ENCODE assay signal across 1 cellular context in the genomic region with DNA sequence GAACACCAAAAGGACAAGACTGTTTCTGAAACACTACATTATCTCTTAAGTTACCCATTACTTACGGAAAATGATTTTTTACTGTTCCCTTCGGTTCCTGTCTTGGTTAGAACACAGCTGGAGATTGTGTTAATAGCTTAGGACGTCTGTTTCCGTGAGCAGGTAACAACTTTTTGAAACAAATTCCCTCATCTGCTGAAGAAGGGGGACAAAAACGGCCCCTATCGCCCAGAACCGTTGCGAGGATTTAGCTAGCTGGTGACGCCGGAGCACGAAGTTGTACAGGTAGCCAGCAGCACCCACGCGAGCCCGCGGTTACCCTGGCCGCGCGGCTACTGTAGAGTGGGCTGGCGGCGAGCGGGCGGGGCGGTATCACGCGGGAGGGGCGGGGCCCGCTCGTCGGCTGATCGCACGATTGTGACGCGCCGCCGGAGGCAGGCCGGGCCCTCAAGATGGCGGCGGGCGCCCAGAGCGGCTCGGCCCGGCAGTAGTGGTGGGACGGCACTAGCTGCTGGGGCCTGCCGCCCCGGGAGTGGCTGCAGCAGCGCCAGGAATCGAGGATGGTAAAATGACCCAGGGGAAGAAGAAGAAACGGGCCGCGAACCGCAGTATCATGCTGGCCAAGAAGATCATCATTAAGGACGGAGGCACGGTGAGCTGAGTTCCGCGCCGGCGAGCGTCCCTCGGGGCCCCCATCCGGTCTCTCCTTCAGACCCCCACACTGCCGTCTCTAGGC.
A peak's percentile ranks its signal among the peaks of the same experiment; 100 is the strongest.
TF ChIP-seq lines count a peak whose summit lies in the region.

No MANE protein-coding gene starts in this region.

TF ChIP-seq in HEK293, 187 proteins besides CTCF, POLR2A, EP300 and RAD21 (continued from another document and continues in another):
- no peak for TF ChIP-seq ZNF530 (tag by site-specific recombination; IDR thresholded peaks at IDR 0.05; ENCODE audit: low read depth)
- TF ChIP-seq ZNF37A (tag by site-specific recombination; IDR thresholded peaks at IDR 0.05), result no peak
- TF ChIP-seq, protein P1, sequence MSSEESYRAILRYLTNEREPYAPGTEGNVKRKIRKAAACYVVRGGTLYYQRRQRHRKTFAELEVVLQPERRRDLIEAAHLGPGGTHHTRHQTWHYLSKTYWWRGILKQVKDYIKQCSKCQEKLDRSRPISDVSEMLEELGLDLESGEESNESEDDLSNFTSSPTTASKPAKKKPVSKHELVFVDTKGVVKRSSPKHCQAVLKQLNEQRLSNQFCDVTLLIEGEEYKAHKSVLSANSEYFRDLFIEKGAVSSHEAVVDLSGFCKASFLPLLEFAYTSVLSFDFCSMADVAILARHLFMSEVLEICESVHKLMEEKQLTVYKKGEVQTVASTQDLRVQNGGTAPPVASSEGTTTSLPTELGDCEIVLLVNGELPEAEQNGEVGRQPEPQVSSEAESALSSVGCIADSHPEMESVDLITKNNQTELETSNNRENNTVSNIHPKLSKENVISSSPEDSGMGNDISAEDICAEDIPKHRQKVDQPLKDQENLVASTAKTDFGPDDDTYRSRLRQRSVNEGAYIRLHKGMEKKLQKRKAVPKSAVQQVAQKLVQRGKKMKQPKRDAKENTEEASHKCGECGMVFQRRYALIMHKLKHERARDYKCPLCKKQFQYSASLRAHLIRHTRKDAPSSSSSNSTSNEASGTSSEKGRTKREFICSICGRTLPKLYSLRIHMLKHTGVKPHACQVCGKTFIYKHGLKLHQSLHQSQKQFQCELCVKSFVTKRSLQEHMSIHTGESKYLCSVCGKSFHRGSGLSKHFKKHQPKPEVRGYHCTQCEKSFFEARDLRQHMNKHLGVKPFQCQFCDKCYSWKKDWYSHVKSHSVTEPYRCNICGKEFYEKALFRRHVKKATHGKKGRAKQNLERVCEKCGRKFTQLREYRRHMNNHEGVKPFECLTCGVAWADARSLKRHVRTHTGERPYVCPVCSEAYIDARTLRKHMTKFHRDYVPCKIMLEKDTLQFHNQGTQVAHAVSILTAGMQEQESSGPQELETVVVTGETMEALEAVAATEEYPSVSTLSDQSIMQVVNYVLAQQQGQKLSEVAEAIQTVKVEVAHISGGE (tag by site-specific recombination; conservative IDR thresholded peaks at IDR 0.05; ENCODE audit: low read depth), result peak; percentile 75
- TF ChIP-seq ZNF266 (tag by site-specific recombination; IDR thresholded peaks at IDR 0.05; ENCODE audit: low read depth), result no peak
- TF ChIP-seq ZNF624 (tag by site-specific recombination; IDR thresholded peaks at IDR 0.05), result no peak
- TF ChIP-seq, protein P2, sequence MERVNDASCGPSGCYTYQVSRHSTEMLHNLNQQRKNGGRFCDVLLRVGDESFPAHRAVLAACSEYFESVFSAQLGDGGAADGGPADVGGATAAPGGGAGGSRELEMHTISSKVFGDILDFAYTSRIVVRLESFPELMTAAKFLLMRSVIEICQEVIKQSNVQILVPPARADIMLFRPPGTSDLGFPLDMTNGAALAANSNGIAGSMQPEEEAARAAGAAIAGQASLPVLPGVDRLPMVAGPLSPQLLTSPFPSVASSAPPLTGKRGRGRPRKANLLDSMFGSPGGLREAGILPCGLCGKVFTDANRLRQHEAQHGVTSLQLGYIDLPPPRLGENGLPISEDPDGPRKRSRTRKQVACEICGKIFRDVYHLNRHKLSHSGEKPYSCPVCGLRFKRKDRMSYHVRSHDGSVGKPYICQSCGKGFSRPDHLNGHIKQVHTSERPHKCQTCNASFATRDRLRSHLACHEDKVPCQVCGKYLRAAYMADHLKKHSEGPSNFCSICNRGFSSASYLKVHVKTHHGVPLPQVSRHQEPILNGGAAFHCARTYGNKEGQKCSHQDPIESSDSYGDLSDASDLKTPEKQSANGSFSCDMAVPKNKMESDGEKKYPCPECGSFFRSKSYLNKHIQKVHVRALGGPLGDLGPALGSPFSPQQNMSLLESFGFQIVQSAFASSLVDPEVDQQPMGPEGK (tag by site-specific recombination; IDR thresholded peaks at IDR 0.05), result peak; percentile 80
- no peak; the same call in none of the 2 replicates for TF ChIP-seq ZNF24 (tag by site-specific recombination; IDR thresholded peaks at IDR 0.05)
- TF ChIP-seq ZNF664 (tag by site-specific recombination; IDR thresholded peaks at IDR 0.05), result no peak
- TF ChIP-seq ZNF830 (tag by site-specific recombination; IDR thresholded peaks at IDR 0.05; ENCODE audit: low read depth), result no peak
- TF ChIP-seq ZSCAN23 (tag by site-specific recombination; IDR thresholded peaks at IDR 0.05), result 0 out of 2 replicates have a peak, but pooled peaks have one; percentile 8
- TF ChIP-seq ZNF155 (tag by site-specific recombination; IDR thresholded peaks at IDR 0.05), result no peak
- 0 out of 2 replicates have a peak, but pooled peaks have one; percentile 24 for TF ChIP-seq REPIN1 (tag by site-specific recombination; IDR thresholded peaks at IDR 0.05; ENCODE audit: low read depth)
- peak; percentile 77; the same call in 1 of the 2 replicates for TF ChIP-seq ZNF391 (tag by site-specific recombination; IDR thresholded peaks at IDR 0.05; ENCODE audit: borderline replicate concordance, low read depth)
- TF ChIP-seq ZNF777 (tag by site-specific recombination; IDR thresholded peaks at IDR 0.05; ENCODE audit: borderline replicate concordance), result peak; percentile 88; the same call in 1 of the 2 replicates
- TF ChIP-seq ZNF660 (tag by site-specific recombination; IDR thresholded peaks at IDR 0.05), result no peak; the same call in 1 of the 2 replicates
- TF ChIP-seq ZNF366 (tag by site-specific recombination; conservative IDR thresholded peaks at IDR 0.05), result no peak; the same call in 1 of the 2 replicates
- TF ChIP-seq, protein P3, sequence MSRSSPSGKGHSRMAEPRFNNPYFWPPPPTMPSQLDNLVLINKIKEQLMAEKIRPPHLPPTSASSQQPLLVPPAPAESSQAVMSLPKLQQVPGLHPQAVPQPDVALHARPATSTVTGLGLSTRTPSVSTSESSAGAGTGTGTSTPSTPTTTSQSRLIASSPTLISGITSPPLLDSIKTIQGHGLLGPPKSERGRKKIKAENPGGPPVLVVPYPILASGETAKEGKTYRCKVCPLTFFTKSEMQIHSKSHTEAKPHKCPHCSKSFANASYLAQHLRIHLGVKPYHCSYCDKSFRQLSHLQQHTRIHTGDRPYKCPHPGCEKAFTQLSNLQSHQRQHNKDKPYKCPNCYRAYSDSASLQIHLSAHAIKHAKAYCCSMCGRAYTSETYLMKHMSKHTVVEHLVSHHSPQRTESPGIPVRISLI (tag by site-specific recombination; IDR thresholded peaks at IDR 0.05), result no peak
- no peak for TF ChIP-seq ZNF521 (tag by site-specific recombination; IDR thresholded peaks at IDR 0.05)
- no peak for TF ChIP-seq ZNF558 (tag by site-specific recombination; IDR thresholded peaks at IDR 0.05)
- TF ChIP-seq ZNF560 (tag by site-specific recombination; IDR thresholded peaks at IDR 0.05; ENCODE audit: borderline replicate concordance), result no peak
- TF ChIP-seq WT1 (tag by site-specific recombination; IDR thresholded peaks at IDR 0.05), result no peak
- TF ChIP-seq, protein P4, sequence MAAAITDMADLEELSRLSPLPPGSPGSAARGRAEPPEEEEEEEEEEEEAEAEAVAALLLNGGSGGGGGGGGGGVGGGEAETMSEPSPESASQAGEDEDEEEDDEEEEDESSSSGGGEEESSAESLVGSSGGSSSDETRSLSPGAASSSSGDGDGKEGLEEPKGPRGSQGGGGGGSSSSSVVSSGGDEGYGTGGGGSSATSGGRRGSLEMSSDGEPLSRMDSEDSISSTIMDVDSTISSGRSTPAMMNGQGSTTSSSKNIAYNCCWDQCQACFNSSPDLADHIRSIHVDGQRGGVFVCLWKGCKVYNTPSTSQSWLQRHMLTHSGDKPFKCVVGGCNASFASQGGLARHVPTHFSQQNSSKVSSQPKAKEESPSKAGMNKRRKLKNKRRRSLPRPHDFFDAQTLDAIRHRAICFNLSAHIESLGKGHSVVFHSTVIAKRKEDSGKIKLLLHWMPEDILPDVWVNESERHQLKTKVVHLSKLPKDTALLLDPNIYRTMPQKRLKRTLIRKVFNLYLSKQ (tag by site-specific recombination; IDR thresholded peaks at IDR 0.05; ENCODE audit: borderline replicate concordance), result no peak
- TF ChIP-seq, protein P5, sequence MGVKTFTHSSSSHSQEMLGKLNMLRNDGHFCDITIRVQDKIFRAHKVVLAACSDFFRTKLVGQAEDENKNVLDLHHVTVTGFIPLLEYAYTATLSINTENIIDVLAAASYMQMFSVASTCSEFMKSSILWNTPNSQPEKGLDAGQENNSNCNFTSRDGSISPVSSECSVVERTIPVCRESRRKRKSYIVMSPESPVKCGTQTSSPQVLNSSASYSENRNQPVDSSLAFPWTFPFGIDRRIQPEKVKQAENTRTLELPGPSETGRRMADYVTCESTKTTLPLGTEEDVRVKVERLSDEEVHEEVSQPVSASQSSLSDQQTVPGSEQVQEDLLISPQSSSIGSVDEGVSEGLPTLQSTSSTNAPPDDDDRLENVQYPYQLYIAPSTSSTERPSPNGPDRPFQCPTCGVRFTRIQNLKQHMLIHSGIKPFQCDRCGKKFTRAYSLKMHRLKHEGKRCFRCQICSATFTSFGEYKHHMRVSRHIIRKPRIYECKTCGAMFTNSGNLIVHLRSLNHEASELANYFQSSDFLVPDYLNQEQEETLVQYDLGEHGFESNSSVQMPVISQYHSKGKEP (tag by site-specific recombination; IDR thresholded peaks at IDR 0.05), result no peak
- no peak for TF ChIP-seq ZNF350 (tag by site-specific recombination; IDR thresholded peaks at IDR 0.05)
- no peak for TF ChIP-seq ZNF433 (tag by site-specific recombination; IDR thresholded peaks at IDR 0.05; ENCODE audit: low read depth)
- TF ChIP-seq ZNF138 (tag by site-specific recombination; IDR thresholded peaks at IDR 0.05; ENCODE audit: borderline replicate concordance), result no peak
- TF ChIP-seq ZNF2 (tag by site-specific recombination; IDR thresholded peaks at IDR 0.05), result peak; percentile 82
- no peak for TF ChIP-seq ZNF747 (tag by site-specific recombination; IDR thresholded peaks at IDR 0.05)
- TF ChIP-seq, protein P6, sequence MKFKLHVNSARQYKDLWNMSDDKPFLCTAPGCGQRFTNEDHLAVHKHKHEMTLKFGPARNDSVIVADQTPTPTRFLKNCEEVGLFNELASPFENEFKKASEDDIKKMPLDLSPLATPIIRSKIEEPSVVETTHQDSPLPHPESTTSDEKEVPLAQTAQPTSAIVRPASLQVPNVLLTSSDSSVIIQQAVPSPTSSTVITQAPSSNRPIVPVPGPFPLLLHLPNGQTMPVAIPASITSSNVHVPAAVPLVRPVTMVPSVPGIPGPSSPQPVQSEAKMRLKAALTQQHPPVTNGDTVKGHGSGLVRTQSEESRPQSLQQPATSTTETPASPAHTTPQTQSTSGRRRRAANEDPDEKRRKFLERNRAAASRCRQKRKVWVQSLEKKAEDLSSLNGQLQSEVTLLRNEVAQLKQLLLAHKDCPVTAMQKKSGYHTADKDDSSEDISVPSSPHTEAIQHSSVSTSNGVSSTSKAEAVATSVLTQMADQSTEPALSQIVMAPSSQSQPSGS (tag by site-specific recombination; IDR thresholded peaks at IDR 0.05; ENCODE audit: low read depth), result no peak
- peak; percentile 82 for TF ChIP-seq SP3 (tag by site-specific recombination; IDR thresholded peaks at IDR 0.05)
- TF ChIP-seq GLI4 (tag by site-specific recombination; IDR thresholded peaks at IDR 0.05), result no peak
- 0 out of 2 replicates have a peak, but pooled peaks have one; percentile 12 for TF ChIP-seq HOXC10 (CRISPR knock-in tag; IDR thresholded peaks at IDR 0.05)
- no peak for TF ChIP-seq ZNF19 (tag by site-specific recombination; IDR thresholded peaks at IDR 0.05; ENCODE audit: low read depth)
- peak; percentile 58 for TF ChIP-seq ZNF394 (tag by site-specific recombination; IDR thresholded peaks at IDR 0.05; ENCODE audit: borderline replicate concordance)
- peak; percentile 90 for TF ChIP-seq ZNF785 (tag by site-specific recombination; IDR thresholded peaks at IDR 0.05)
- TF ChIP-seq, protein P7, sequence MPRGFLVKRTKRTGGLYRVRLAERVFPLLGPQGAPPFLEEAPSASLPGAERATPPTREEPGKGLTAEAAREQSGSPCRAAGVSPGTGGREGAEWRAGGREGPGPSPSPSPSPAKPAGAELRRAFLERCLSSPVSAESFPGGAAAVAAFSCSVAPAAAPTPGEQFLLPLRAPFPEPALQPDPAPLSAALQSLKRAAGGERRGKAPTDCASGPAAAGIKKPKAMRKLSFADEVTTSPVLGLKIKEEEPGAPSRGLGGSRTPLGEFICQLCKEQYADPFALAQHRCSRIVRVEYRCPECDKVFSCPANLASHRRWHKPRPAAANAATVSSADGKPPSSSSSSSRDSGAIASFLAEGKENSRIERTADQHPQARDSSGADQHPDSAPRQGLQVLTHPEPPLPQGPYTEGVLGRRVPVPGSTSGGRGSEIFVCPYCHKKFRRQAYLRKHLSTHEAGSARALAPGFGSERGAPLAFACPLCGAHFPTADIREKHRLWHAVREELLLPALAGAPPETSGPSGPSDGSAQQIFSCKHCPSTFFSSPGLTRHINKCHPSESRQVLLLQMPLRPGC (tag by site-specific recombination; IDR thresholded peaks at IDR 0.05), result 0 out of 2 replicates have a peak, but pooled peaks have one; percentile 18
- TF ChIP-seq FEZF1 (tag by site-specific recombination; IDR thresholded peaks at IDR 0.05), result no peak
- TF ChIP-seq YY2 (tag by site-specific recombination; IDR thresholded peaks at IDR 0.05), result peak; percentile 70; the same call in 1 of the 2 replicates
- TF ChIP-seq, protein P8, sequence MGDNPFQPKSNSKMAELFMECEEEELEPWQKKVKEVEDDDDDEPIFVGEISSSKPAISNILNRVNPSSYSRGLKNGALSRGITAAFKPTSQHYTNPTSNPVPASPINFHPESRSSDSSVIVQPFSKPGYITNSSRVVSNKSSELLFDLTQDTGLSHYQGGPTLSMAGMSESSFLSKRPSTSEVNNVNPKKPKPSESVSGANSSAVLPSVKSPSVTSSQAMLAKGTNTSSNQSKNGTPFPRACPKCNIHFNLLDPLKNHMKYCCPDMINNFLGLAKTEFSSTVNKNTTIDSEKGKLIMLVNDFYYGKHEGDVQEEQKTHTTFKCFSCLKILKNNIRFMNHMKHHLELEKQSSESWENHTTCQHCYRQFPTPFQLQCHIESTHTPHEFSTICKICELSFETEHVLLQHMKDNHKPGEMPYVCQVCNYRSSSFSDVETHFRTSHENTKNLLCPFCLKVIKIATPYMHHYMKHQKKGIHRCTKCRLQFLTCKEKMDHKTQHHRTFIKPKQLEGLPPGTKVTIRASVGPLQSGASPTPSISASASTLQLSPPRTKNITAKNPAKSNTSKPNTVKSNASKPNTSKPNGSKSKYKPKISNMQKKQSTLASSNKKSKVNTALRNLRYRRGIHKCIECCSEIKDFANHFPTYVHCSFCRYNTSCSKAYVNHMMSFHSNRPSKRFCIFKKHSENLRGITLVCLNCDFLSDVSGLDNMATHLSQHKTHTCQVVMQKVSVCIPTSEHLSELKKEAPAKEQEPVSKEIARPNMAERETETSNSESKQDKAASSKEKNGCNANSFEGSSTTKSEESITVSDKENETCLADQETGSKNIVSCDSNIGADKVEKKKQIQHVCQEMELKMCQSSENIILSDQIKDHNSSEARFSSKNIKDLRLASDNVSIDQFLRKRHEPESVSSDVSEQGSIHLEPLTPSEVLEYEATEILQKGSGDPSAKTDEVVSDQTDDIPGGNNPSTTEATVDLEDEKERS (tag by site-specific recombination; IDR thresholded peaks at IDR 0.05), result no peak; the same call in 1 of the 2 replicates
- TF ChIP-seq, protein P9, sequence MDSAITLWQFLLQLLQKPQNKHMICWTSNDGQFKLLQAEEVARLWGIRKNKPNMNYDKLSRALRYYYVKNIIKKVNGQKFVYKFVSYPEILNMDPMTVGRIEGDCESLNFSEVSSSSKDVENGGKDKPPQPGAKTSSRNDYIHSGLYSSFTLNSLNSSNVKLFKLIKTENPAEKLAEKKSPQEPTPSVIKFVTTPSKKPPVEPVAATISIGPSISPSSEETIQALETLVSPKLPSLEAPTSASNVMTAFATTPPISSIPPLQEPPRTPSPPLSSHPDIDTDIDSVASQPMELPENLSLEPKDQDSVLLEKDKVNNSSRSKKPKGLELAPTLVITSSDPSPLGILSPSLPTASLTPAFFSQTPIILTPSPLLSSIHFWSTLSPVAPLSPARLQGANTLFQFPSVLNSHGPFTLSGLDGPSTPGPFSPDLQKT (IDR thresholded peaks at IDR 0.05; ENCODE audit: borderline replicate concordance, low read depth, low read length), result no peak
- TF ChIP-seq ZNF248 (tag by site-specific recombination; IDR thresholded peaks at IDR 0.05), result no peak
- TF ChIP-seq ZNF610 (tag by site-specific recombination; IDR thresholded peaks at IDR 0.05; ENCODE audit: borderline replicate concordance), result peak; percentile 68
